Comparison of ENCODE assay signal across 6 cellular contexts in the genomic region with DNA sequence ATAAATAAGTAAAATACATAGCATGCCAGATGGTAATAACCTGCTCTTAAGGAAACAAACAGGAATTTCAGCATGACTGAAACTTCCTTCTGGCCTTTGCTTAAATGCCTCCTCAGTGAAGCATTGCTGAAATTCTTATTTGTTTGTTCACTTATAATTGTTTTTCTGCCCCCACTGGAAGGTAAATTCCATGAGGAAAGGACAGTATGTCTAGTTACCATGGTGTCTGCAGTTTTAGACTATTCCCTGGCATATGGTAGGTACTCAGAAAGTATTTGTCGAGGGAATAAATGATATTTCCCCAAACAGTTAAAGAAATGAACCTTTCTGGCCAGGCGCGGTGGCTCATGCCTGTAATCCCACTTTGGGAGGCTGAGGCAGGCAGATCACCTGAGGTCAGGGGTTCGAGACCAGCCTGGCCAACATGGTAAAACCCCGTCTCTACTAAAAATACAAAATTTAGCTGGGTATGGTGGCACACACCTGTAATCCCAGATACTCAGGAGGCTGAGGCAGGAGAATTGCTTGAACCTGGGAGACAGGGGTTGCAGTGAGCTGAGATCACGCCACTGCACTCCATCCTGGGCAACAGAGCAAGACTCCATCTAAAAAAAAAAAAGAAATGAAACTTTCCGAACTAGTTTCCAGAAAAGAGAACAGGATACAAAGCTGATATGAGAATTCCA. TPM values are rescaled to one million over a fixed set of nuclear protein-coding genes. Genes with fewer than 3 reads are reported as not detected.
"Had no signal": no experiment of that assay in that cellular context is flagged by ENCODE, and none has a peak within 500 bp of the region (broad histone marks: within the 10 kb centered on the region; RNA-seq: fewer than 3 reads in every experiment).

No MANE protein-coding gene starts in this region.

RNA-seq across cellular contexts. Expression of gene NUPR1, which starts 11.5 kb away (rescaled TPM):
- total RNA-seq: activated CD8-positive, alpha-beta T cell treated with anti-CD3 and anti-CD28 coated beads, Interleukin-2, amount 10 ng/mL, durations not matched to agents 7 days and 5 days had no signal

RNA-seq across cellular contexts. Expression of gene IL27, which starts 20.6 kb away (rescaled TPM):
- total RNA-seq: activated CD8-positive, alpha-beta T cell treated with anti-CD3 and anti-CD28 coated beads, Interleukin-2, amount 10 ng/mL, durations not matched to agents 7 days and 5 days; activated naive CD8-positive, alpha-beta T cell treated with anti-CD3 and anti-CD28 coated beads, Interleukin-2, amount 10 ng/mL, durations not matched to agents 7 days and 5 days; LHCN-M2; M059J; SK-MEL-5; WTC11 had no signal

RNA-seq across cellular contexts. Expression of gene APOBR, which starts 32.8 kb away (rescaled TPM):
- total RNA-seq: LHCN-M2, M059J, WTC11 had no signal
